ENCODE assay signal across 8 cellular contexts in the genomic region with DNA sequence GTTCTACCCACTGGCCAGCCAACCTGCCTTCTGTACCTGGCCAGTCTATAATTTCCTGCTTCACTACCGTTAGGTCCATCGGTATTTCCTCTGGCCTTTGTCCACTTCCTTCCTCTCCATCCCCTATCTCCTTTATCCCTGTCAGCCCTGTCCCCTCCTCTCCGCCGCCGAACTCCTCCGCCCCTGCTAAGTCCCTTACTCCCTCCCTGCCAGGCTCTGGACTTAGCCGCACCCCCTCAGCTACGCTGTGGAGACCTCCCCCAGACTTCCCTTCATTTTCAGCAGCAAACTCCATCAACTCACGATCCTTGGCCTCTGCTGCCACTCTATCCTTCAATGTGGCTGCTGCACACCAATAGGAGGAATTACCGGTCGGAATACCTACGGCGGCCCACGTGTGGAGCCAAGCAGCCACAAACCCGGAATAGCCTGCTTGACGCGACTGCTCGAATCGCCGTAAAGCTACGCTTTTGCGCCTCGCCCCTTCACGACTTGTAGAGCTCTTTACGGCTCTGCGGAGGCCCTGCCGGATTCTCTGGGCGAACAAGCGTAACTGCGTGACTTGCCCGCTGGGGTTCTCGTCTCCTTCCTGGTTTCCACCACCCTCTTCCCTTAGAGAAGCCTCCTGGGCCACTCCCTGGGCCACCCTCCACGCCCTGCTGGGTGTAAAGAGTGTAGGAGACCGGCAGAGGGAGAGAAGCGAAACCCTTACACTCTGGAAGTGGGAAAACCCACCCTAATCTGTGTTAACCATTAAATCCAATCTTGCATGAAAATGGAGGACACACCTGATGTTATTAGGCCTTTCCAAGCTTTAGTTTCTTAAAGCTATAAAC. TPM values are rescaled to one million over a fixed set of nuclear protein-coding genes. Genes with fewer than 3 reads are reported as not detected.
DNase-seq lines count a peak whose midpoint lies in the region; ATAC-seq and TF ChIP-seq lines count a peak whose summit lies in the region.

Gene ZNHIT6, minus strand, starts transcription at position 444 of the 836 bp plus-strand sequence. Its CDS starts 149 bp downstream, at position 295.

- H2BK120ac ChIP-seq in IMR-90 (ENCODE audit: low read depth, low read length): peak within 1 kb of the TSS; percentile 86

- H3K14ac ChIP-seq in IMR-90 (replicated peaks; ENCODE audit: low read depth, low read length): peak within 1 kb of the TSS; percentile 91

- peak within 1 kb of the TSS; percentile 84 for H2AK5ac ChIP-seq in IMR-90 (ENCODE audit: low read depth, low read length)

- H3K9me3 ChIP-seq in IMR-90 (ENCODE audit: control insufficient read depth, insufficient read depth, low read length): no peaks in the 10 kb centered on the region
- H3K9me3 ChIP-seq in OCI-LY7 (ENCODE audit: low read length): 0 out of 2 replicates have a peak, but pooled peaks cover 4% of the 10 kb centered on the region

- H2AFZ ChIP-seq in IMR-90 (replicated peaks; ENCODE audit: low read length, poor library complexity) (peak within 1 kb of the TSS; percentile 99), OCI-LY7 (ENCODE audit: low read length) (peak within 1 kb of the TSS; percentile 100)

- peak within 1 kb of the TSS; percentile 20 for H2BK15ac ChIP-seq in IMR-90 (ENCODE audit: low read depth, low read length)

- peak within 1 kb of the TSS; percentile 86 for H3K9ac ChIP-seq in IMR-90 (ENCODE audit: low read depth, low read length)

- BruUV-seq in IMR-90 (replicated peaks; lab: Mats Ljungman, UMichigan): TSS peak; percentile 92
- TSS peak; percentile 91 for BruUV-seq in OCI-LY7 (replicated peaks; lab: Mats Ljungman, UMichigan)

- ATAC-seq in GM21529 (IDR thresholded peaks at IDR 0.05; ENCODE audit: unreplicated experiment) (peak; percentile 87), IMR-90 (ENCODE audit: low read depth) (peak; percentile 96)

- POLR2A ChIA-PET in IMR-90 (lab: Charles Lee; ENCODE audit: unreplicated experiment): interaction anchor here (0.5 to 1.0 kb wide), 9 partner anchors 8 to 307 kb away, joined by 3 to 13 read pairs (median 4); partner anchors contain the start of gene CCN1
- POLR2A ChIA-PET in OCI-LY7 (lab: Charles Lee): interaction anchor here (0.5 to 1.7 kb wide), 16 partner anchors 8 to 1623 kb away, joined by 3 to 11 read pairs (median 4); partner anchors contain the start of gene BCL10

- H3K18ac ChIP-seq in IMR-90 (ENCODE audit: low read depth, low read length): peak within 1 kb of the TSS; percentile 84

- peak; percentile 50 for TF ChIP-seq RAD21 in IMR-90 (IDR thresholded peaks at IDR 0.05; ENCODE audit: low read length)

- peak within 1 kb of the TSS; percentile 55; the same call in 1 of the 2 replicates for H2BK20ac ChIP-seq in IMR-90 (ENCODE audit: low read depth, low read length)

- peak within 1 kb of the TSS; percentile 87 to 98 for H4K8ac ChIP-seq in IMR-90 (ENCODE audit: low read depth in 2 of 2, low read length in 2 of 2)

- CTCF ChIA-PET in IMR-90 (lab: Yijun Ruan, JAX) (interaction anchor here (0.5 to 1.3 kb wide), 13 partner anchors 8 to 664 kb away, joined by 3 to 8 read pairs (median 4); no protein-coding TSS in a partner anchor), OCI-LY7 (lab: Charles Lee; ENCODE audit: unreplicated experiment) (interaction anchor here (1.2 kb wide), 1 partner anchor 13 kb away, joined by 5 read pairs; no protein-coding TSS in a partner anchor)

- H3K56ac ChIP-seq in IMR-90 (ENCODE audit: extremely low read depth, insufficient read depth, low read length): peak within 1 kb of the TSS; percentile 93

- H3K4me1 ChIP-seq in IMR-90 (ENCODE audit: control insufficient read depth, insufficient read depth, low read length) (peaks cover 1% of the 10 kb centered on the region; the same call in 1 of the 2 replicates), OCI-LY7 (ENCODE audit: insufficient read depth, low read length, poor library complexity, severe bottlenecking) (peaks cover 23% of the 10 kb centered on the region)

- H3K23ac ChIP-seq in IMR-90 (ENCODE audit: low read depth, low read length): peak within 1 kb of the TSS; percentile 89

- no peaks in the 10 kb centered on the region for H3K9me2 ChIP-seq in OCI-LY7 (ENCODE audit: insufficient read depth, low read length)

- peak within 1 kb of the TSS; percentile 93 for H2AK9ac ChIP-seq in IMR-90 (replicated peaks; ENCODE audit: low read depth, low read length, poor library complexity)

- peaks cover 21 to 34% of the 10 kb centered on the region in 2 experiments for H3K79me1 ChIP-seq in IMR-90 (ENCODE audit: low read depth in 1 of 2, low read length in 2 of 2)

- H3K4me2 ChIP-seq in IMR-90 (ENCODE audit: low read depth, low read length): peak within 1 kb of the TSS; percentile 87
- H3K4me2 ChIP-seq in OCI-LY7 (ENCODE audit: low read length): peak within 1 kb of the TSS; percentile 94

- peak within 1 kb of the TSS; percentile 94 for H3K4ac ChIP-seq in IMR-90 (ENCODE audit: low read depth, low read length)

- WGBS in IMR-90 (ENCODE audit: extremely low coverage in 2 of 2, insufficient read length in 1 of 2), 2 experiments: 0% methylated on average over 18 of the region's 35 CpGs; no CpG with 5 or more reads in 1 of the 2 experiments

- H4K20me1 ChIP-seq in IMR-90 (ENCODE audit: insufficient read depth, low read length): no peaks in the 10 kb centered on the region
- peaks cover 11% of the 10 kb centered on the region; the same call in 1 of the 2 replicates for H4K20me1 ChIP-seq in OCI-LY7 (ENCODE audit: insufficient read depth, low read length)

- H3K4me3 ChIP-seq in IMR-90 (ENCODE audit: insufficient read depth, low read depth, low read length) (peak within 1 kb of the TSS; percentile 90), OCI-LY7 (ENCODE audit: low read depth, low read length, poor library complexity, severe bottlenecking) (peak within 1 kb of the TSS; percentile 92), epithelial cell of proximal tubule (ENCODE audit: low read depth, low read length) (peak within 1 kb of the TSS; percentile 94)

- H3K27ac ChIP-seq in IMR-90 (ENCODE audit: insufficient read depth, low read length) (peak within 1 kb of the TSS; percentile 89), OCI-LY7 (ENCODE audit: low read depth, low read length, poor library complexity, severe bottlenecking) (peak within 1 kb of the TSS; percentile 61)

- TF ChIP-seq POLR2A in IMR-90 (IDR thresholded peaks at IDR 0.05; ENCODE audit: low read depth, low read length): peak; percentile 37; the same call in 1 of the 2 replicates

- TF ChIP-seq CTCF in IMR-90 (conservative IDR thresholded peaks at IDR 0.05; ENCODE audit: low read depth, low read length): peak; percentile 45
- peak; percentile 54 for TF ChIP-seq CTCF in OCI-LY7 (conservative IDR thresholded peaks at IDR 0.05; ENCODE audit: low read length)
- TF ChIP-seq CTCF in epithelial cell of proximal tubule (conservative IDR thresholded peaks at IDR 0.05; ENCODE audit: low read depth, low read length): peak; percentile 57

- peak within 1 kb of the TSS; percentile 74 for H4K91ac ChIP-seq in IMR-90 (ENCODE audit: insufficient read depth, low read depth, low read length)

- no peaks in the 10 kb centered on the region for H3K27me3 ChIP-seq in IMR-90 (ENCODE audit: control insufficient read depth, insufficient read depth, low read length)

- DNase-seq in DMS53 (lab: John Stamatoyannopoulos, UW) (peak; percentile 100), IMR-90 (peak; percentile 98), OCI-LY7 (ENCODE audit: low spot score) (peak; percentile 96), activated T-cell treated with anti-CD3 and anti-CD28 coated beads for 24 hours (ENCODE audit: low read depth) (peak; percentile 85), epithelial cell of proximal tubule (ENCODE audit: low read depth) (peak; percentile 90), mucosa of gallbladder (ENCODE audit: low spot score) (peak; percentile 92)
- peak; percentile 75 for DNase-seq in stimulated activated CD8-positive, alpha-beta memory T cell treated with anti-CD3 and anti-CD28 coated beads, Interleukin-4, amount 100 ng/mL, for 24 hours (ENCODE audit: low read depth)

- in situ Hi-C loops in IMR-90 (cut with MboI; ENCODE audit: low sequenced_read_pairs): loop anchor here (25.0 kb wide), 2 partner anchors 179 to 1004 kb away; partner anchors contain the start of gene SH3GLB1

- intact Hi-C loops in IMR-90 (cut with micrococcal nuclease): loop anchor here (1.0 to 10.0 kb wide), 6 partner anchors 142 to 647 kb away; partner anchors contain the start of gene COL24A1
- intact Hi-C loops in OCI-LY7 (cut with micrococcal nuclease; ENCODE audit: unreplicated experiment): loop anchor here (10.0 kb wide), 1 partner anchor 403 kb away; no protein-coding TSS in a partner anchor

- peak within 1 kb of the TSS; percentile 85 for H2BK5ac ChIP-seq in IMR-90 (ENCODE audit: low read depth, low read length, poor library complexity, severe bottlenecking)

- peak within 1 kb of the TSS; percentile 95 for H4K5ac ChIP-seq in IMR-90 (ENCODE audit: low read depth, low read length)

- H3K36me3 ChIP-seq in IMR-90 (ENCODE audit: control insufficient read depth, insufficient read depth, low read length) (peaks cover 5% of the 10 kb centered on the region; the same call in 1 of the 2 replicates), OCI-LY7 (ENCODE audit: insufficient read depth, low read length) (peaks cover 35% of the 10 kb centered on the region)

- H3K79me2 ChIP-seq in OCI-LY7 (ENCODE audit: insufficient read depth, low read depth, low read length): peaks cover 50% of the 10 kb centered on the region

- dilution Hi-C loops in IMR-90 (cut with HindIII; ENCODE audit: low sequenced_read_pairs, unreplicated experiment): no loop called here

- H3K9me1 ChIP-seq in IMR-90 (ENCODE audit: insufficient read depth, low read length): no peaks in the 10 kb centered on the region

TF ChIP-seq in IMR-90, 13 proteins besides CTCF, POLR2A, EP300 and RAD21 (continues in another document):
- TF ChIP-seq CEBPB (IDR thresholded peaks at IDR 0.05; ENCODE audit: low read depth, low read length) (no peak), BHLHE40 (IDR thresholded peaks at IDR 0.05; ENCODE audit: low read depth, low read length) (no peak), MAZ (IDR thresholded peaks at IDR 0.05; ENCODE audit: borderline replicate concordance, low read depth, low read length) (0 out of 2 replicates have a peak, but pooled peaks have one; percentile 1)
- TF ChIP-seq, protein P1, sequence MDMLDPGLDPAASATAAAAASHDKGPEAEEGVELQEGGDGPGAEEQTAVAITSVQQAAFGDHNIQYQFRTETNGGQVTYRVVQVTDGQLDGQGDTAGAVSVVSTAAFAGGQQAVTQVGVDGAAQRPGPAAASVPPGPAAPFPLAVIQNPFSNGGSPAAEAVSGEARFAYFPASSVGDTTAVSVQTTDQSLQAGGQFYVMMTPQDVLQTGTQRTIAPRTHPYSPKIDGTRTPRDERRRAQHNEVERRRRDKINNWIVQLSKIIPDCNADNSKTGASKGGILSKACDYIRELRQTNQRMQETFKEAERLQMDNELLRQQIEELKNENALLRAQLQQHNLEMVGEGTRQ (IDR thresholded peaks at IDR 0.05; ENCODE audit: low read depth, low read length): peak; percentile 74

RNA-seq across cellular contexts. Expression of gene ZNHIT6, which starts in this region (rescaled TPM):
- total RNA-seq in IMR-90 (2012; rRNA removed) (9.0 and 17.2 TPM in 2 replicates), OCI-LY7 (2022) (20.4 and 24.5 TPM in 2 replicates), epithelial cell of proximal tubule (13.1 and 13.5 TPM in 2 replicates), mucosa of gallbladder (10.1 TPM)
- 11.9 and 13.7 TPM in 2 replicates for polyA plus RNA-seq in IMR-90 (2012; rRNA removed)
- 2.3 and 2.8 TPM in 2 replicates for polyA plus RNA-seq in IMR-90 (2012; cell fraction: cytosol; rRNA removed)
- polyA plus RNA-seq in IMR-90 (2012; cell fraction: nucleus; rRNA removed; ENCODE audit: low replicate concordance): 1.5 and 11.2 TPM in 2 replicates
- 14.5 and 18.5 TPM in 2 replicates for total RNA-seq in OCI-LY7 (2014; rRNA removed; shearing (Covaris generic))

Comparison
In these comparisons a context has a peak if more than half of its experiments do, and no peak if none do; other contexts are left out.
1. Peak in every context shown above with its lines: DNase-seq, ATAC-seq, H3K4me3 ChIP-seq and H3K27ac ChIP-seq.